Comparison of ENCODE assay signal across 29 cellular contexts in genomic region chr5:34578962-34579361, GRCh38.
"Had no signal": no experiment of that assay in that cellular context is flagged by ENCODE, and none has a peak within 500 bp of the region (broad histone marks: within the 10 kb centered on the region; RNA-seq: fewer than 3 reads in every experiment).

No MANE protein-coding gene starts in this region.

- H3K27ac ChIP-seq: neutrophil, ovary, parathyroid adenoma, psoas muscle, right lobe of liver, sigmoid colon, stomach, thoracic aorta, thyroid gland, tibial nerve, upper lobe of left lung, vagina had no signal

- H3K4me3 ChIP-seq: ovary, psoas muscle, right lobe of liver, sigmoid colon, stomach, thoracic aorta, thyroid gland, tibial nerve, upper lobe of left lung, vagina had no signal

- H3K27ac Mint-ChIP-seq: natural killer cell; nephron; progenitor cell of endocrine pancreas; stimulated activated effector memory CD8-positive, alpha-beta T cell treated with anti-CD3 and anti-CD28 coated beads, Interleukin-12 subunit alpha, Interleukin-12 subunit beta, amount 100 ng/mL, for 72 hours; stimulated activated naive B cell treated with anti-CD40 and anti-IgM and Interleukin-4, amounts not matched to agents 10 μg/mL and 1 μg/mL and 100 μg/mL, for 72 hours; stimulated activated naive CD8-positive, alpha-beta T cell treated with anti-CD3 and anti-CD28 coated beads, Interleukin-15, Interleukin-2, amounts not matched to agents 100 ng/mL and 50 ng/mL, for 24 hours had no signal

- H3K36me3 Mint-ChIP-seq: natural killer cell; stimulated activated effector memory CD8-positive, alpha-beta T cell treated with anti-CD3 and anti-CD28 coated beads, Interleukin-12 subunit alpha, Interleukin-12 subunit beta, amount 100 ng/mL, for 72 hours; stimulated activated naive B cell treated with anti-CD40 and anti-IgM and Interleukin-4, amounts not matched to agents 10 μg/mL and 1 μg/mL and 100 μg/mL, for 72 hours had no signal

- H3K4me1 ChIP-seq: parathyroid adenoma, psoas muscle, right lobe of liver, thyroid gland, vagina had no signal

- DNase-seq: natural killer cell; nucleus accumbens; ovary; posterior cingulate gyrus; psoas muscle; right cardiac atrium; right lobe of liver; sigmoid colon; small intestine; stimulated activated CD4-positive, alpha-beta T cell treated with anti-CD3 and anti-CD28 coated beads, Interleukin-15, amount 100 ng/mL, for 24 hours; stimulated activated CD4-positive, alpha-beta T cell treated with anti-CD3 and anti-CD28 coated beads, Interleukin-2, amount 100 ng/mL, for 24 hours; stimulated activated CD4-positive, alpha-beta T cell treated with anti-CD3 and anti-CD28 coated beads, Interleukin-2, amount 100 ng/mL, for 48 hours; stimulated activated CD4-positive, alpha-beta T cell treated with anti-CD3 and anti-CD28 coated beads, Interleukin-4, amount 100 ng/mL, for 24 hours; stimulated activated naive B cell treated with anti-CD40 and anti-IgM and Interleukin-4, amounts not matched to agents 10 μg/mL and 1 μg/mL and 100 μg/mL, for 72 hours; stimulated activated naive CD4-positive, alpha-beta T cell treated with Interleukin-2 at 50 U/mL for 16 hours; stomach; thyroid gland; trophoblast cell; upper lobe of left lung had no signal

- H3K27me3 ChIP-seq: neutrophil, ovary, right lobe of liver, sigmoid colon, stomach, thyroid gland, tibial nerve, upper lobe of left lung, vagina had no signal

- H3K27me3 Mint-ChIP-seq: progenitor cell of endocrine pancreas had no signal

- H3K4me1 Mint-ChIP-seq: stimulated activated effector memory CD8-positive, alpha-beta T cell treated with anti-CD3 and anti-CD28 coated beads, Interleukin-12 subunit alpha, Interleukin-12 subunit beta, amount 100 ng/mL, for 72 hours had no signal

- H2AFZ ChIP-seq: parathyroid adenoma had no signal

- H3K4me3 Mint-ChIP-seq: natural killer cell; nephron; stimulated activated effector memory CD8-positive, alpha-beta T cell treated with anti-CD3 and anti-CD28 coated beads, Interleukin-12 subunit alpha, Interleukin-12 subunit beta, amount 100 ng/mL, for 72 hours; stimulated activated naive B cell treated with anti-CD40 and anti-IgM and Interleukin-4, amounts not matched to agents 10 μg/mL and 1 μg/mL and 100 μg/mL, for 72 hours; stimulated activated naive CD8-positive, alpha-beta T cell treated with anti-CD3 and anti-CD28 coated beads, Interleukin-15, Interleukin-2, amounts not matched to agents 100 ng/mL and 50 ng/mL, for 24 hours had no signal

- H3K9me3 Mint-ChIP-seq: natural killer cell; stimulated activated effector memory CD8-positive, alpha-beta T cell treated with anti-CD3 and anti-CD28 coated beads, Interleukin-12 subunit alpha, Interleukin-12 subunit beta, amount 100 ng/mL, for 72 hours; stimulated activated naive CD8-positive, alpha-beta T cell treated with anti-CD3 and anti-CD28 coated beads, Interleukin-15, Interleukin-2, amounts not matched to agents 100 ng/mL and 50 ng/mL, for 24 hours had no signal

- FAIRE-seq: small intestine, urothelium cell line had no signal

- ATAC-seq: natural killer cell; psoas muscle; right cardiac atrium; right lobe of liver; stimulated activated effector memory CD8-positive, alpha-beta T cell treated with anti-CD3 and anti-CD28 coated beads, Interleukin-12 subunit alpha, Interleukin-12 subunit beta, amount 100 ng/mL, for 72 hours; stimulated activated naive B cell treated with anti-CD40 and anti-IgM and Interleukin-4, amounts not matched to agents 10 μg/mL and 1 μg/mL and 100 μg/mL, for 72 hours had no signal

- H3K79me2 ChIP-seq: parathyroid adenoma had no signal

- H3K9me3 ChIP-seq: neutrophil, ovary, psoas muscle, right lobe of liver, sigmoid colon, thoracic aorta, thyroid gland, tibial nerve, upper lobe of left lung, vagina had no signal

- H3K36me3 ChIP-seq: neutrophil, ovary, right lobe of liver, sigmoid colon, stomach, thoracic aorta, thyroid gland, tibial nerve, upper lobe of left lung, vagina had no signal

- H3K9ac ChIP-seq: parathyroid adenoma had no signal
